16 cellular contexts compared by ENCODE assay signal in the genomic region with DNA sequence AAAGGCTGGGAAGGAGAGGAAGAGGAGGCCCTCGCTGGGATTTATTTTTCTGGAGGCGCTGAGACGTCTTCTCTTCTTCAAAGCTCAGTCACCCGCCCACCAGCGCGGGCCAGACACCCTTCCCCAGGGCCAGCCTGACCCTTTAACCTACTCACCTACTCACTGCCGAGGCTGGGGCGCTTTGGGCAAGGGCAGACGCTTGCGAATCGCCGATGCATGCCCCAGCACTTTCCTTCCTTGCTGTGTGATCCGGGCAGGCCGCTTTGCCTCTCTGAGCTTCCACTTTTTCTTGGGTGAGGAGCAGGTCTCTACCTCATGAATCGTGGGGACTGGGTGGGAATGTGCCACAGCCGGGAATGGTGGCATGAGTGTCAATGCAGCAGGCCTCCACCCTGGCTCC. TPM values are rescaled to one million over a fixed set of nuclear protein-coding genes. Genes with fewer than 3 reads are reported as not detected.
DNase-seq lines count a peak whose midpoint lies in the region; FAIRE-seq and TF ChIP-seq lines count a peak whose summit lies in the region.
"Had no signal": no experiment of that assay in that cellular context is flagged by ENCODE, and none has a peak within 500 bp of the region (broad histone marks: within the 10 kb centered on the region; RNA-seq: fewer than 3 reads in every experiment).

No MANE protein-coding gene starts in this region.

- H3K4me3 ChIP-seq in endodermal cell (ENCODE audit: low read length) (no peak overlapping the region), sigmoid colon (no peak overlapping the region)
- H3K4me3 ChIP-seq: GM12878, MG63 had no signal

- H3K27me3 Mint-ChIP-seq in activated naive CD8-positive, alpha-beta T cell, result no peaks in the 10 kb centered on the region
- no peaks in the 10 kb centered on the region for H3K27me3 Mint-ChIP-seq in activated naive CD8-positive, alpha-beta T cell treated with anti-CD3 and anti-CD28 coated beads for 36 hours
- no peaks in the 10 kb centered on the region for H3K27me3 Mint-ChIP-seq in endodermal cell (ENCODE audit: insufficient read depth)
- H3K27me3 Mint-ChIP-seq: CD4-positive, CD25-positive, alpha-beta regulatory T cell had no signal

- POLR2A ChIA-PET in RWPE1 (lab: Yijun Ruan, JAX; ENCODE audit: low non-redundant PET), result no interaction called here

- no peak for TF ChIP-seq EP300 in sigmoid colon (IDR thresholded peaks at IDR 0.05)

- H3K4me3 Mint-ChIP-seq in activated naive CD8-positive, alpha-beta T cell, result no peak overlapping the region
- H3K4me3 Mint-ChIP-seq in activated naive CD8-positive, alpha-beta T cell treated with anti-CD3 and anti-CD28 coated beads for 36 hours, result no peak overlapping the region
- no peak overlapping the region for H3K4me3 Mint-ChIP-seq in endodermal cell
- H3K4me3 Mint-ChIP-seq: CD4-positive, CD25-positive, alpha-beta regulatory T cell had no signal

- WGBS in endodermal cell (ENCODE audit: insufficient coverage in 1 of 2, insufficient read length in 1 of 2), 2 experiments, result 90 to 93% methylated on average over 6 to 16 of the region's 16 CpGs
- WGBS in sigmoid colon, 2 donors, result 86 to 90% methylated on average over 16 of the region's 16 CpGs

- H3K36me3 Mint-ChIP-seq in activated naive CD8-positive, alpha-beta T cell, result no peaks in the 10 kb centered on the region
- H3K36me3 Mint-ChIP-seq in activated naive CD8-positive, alpha-beta T cell treated with anti-CD3 and anti-CD28 coated beads for 36 hours, result no peaks in the 10 kb centered on the region
- peaks cover 7% of the 10 kb centered on the region for H3K36me3 Mint-ChIP-seq in endodermal cell (ENCODE audit: low read depth)
- H3K36me3 Mint-ChIP-seq: CD4-positive, CD25-positive, alpha-beta regulatory T cell had no signal

- H3K9me3 ChIP-seq in endodermal cell (ENCODE audit: control insufficient read depth, low read length) (no peaks in the 10 kb centered on the region), sigmoid colon (no peaks in the 10 kb centered on the region)
- H3K9me3 ChIP-seq: MG63 had no signal

- intact Hi-C loops in sigmoid colon (cut with DNase I), result no loop called here

- no peak for TF ChIP-seq CTCF in RWPE1 (conservative IDR thresholded peaks at IDR 0.05; ENCODE audit: low read depth)
- TF ChIP-seq CTCF in endodermal cell (conservative IDR thresholded peaks at IDR 0.05), result no peak
- no peak for TF ChIP-seq CTCF in sigmoid colon (IDR thresholded peaks at IDR 0.05)

- H3K27ac ChIP-seq in RWPE1, result peak overlapping the region; percentile 88
- peak overlapping the region; percentile 49 for H3K27ac ChIP-seq in endodermal cell (ENCODE audit: low read depth, low read length)
- H3K27ac ChIP-seq in sigmoid colon, result peak overlapping the region in 3 of 4 donors; percentile 41 to 74 (median 61)

- no peak overlapping the region for H3K9ac ChIP-seq in endodermal cell (ENCODE audit: extremely low read depth, low read length, poor library complexity, severe bottlenecking)

- CTCF ChIA-PET in RWPE1 (lab: Yijun Ruan, JAX), result interaction anchor here (0.6 kb wide), 2 partner anchors 25 to 782 kb away, joined by 3 to 4 read pairs; a partner anchor contains a TSS

- H3K36me3 ChIP-seq in endodermal cell (ENCODE audit: control insufficient read depth, insufficient read depth, low read length) (peaks cover 9% of the 10 kb centered on the region), sigmoid colon (peaks cover 0 to 9% (median 0%) of the 10 kb centered on the region in 4 donors)
- H3K36me3 ChIP-seq: MG63 had no signal

- H3K27me3 ChIP-seq in endodermal cell (ENCODE audit: control insufficient read depth, insufficient read depth, low read length, poor library complexity, severe bottlenecking), result no peaks in the 10 kb centered on the region
- no peaks in the 10 kb centered on the region for H3K27me3 ChIP-seq in sigmoid colon
- H3K27me3 ChIP-seq: MG63 had no signal

- no peak for TF ChIP-seq POLR2A in sigmoid colon (IDR thresholded peaks at IDR 0.05)
- no peak for TF ChIP-seq POLR2A in H54 (IDR thresholded peaks at IDR 0.05; ENCODE audit: low read depth, low read length)

- DNase-seq in activated naive CD8-positive, alpha-beta T cell treated with anti-CD3 and anti-CD28 coated beads for 36 hours, result no peak
- DNase-seq in RWPE1 (ENCODE audit: low spot score) (no peak), endodermal cell (no peak), sigmoid colon (no peak), NOMO-1 treated with dmso at 0.1 percent for 144 hours (lab: John Stamatoyannopoulos, UW; ENCODE audit: unreplicated experiment) (no peak), H54 (ENCODE audit: insufficient read length, low spot score) (no peak)
- no peak for DNase-seq in effector CD8-positive, alpha-beta T cell (lab: John Stamatoyannopoulos, UW)
- DNase-seq: CD4-positive, CD25-positive, alpha-beta regulatory T cell; HCEC 1CT; KG1; MG63; NCI-H1105; PC-3 had no signal

- H3K4me1 Mint-ChIP-seq in activated naive CD8-positive, alpha-beta T cell (ENCODE audit: low read depth), result peaks cover 1% of the 10 kb centered on the region
- peaks cover 5% of the 10 kb centered on the region for H3K4me1 Mint-ChIP-seq in activated naive CD8-positive, alpha-beta T cell treated with anti-CD3 and anti-CD28 coated beads for 36 hours
- H3K4me1 Mint-ChIP-seq in endodermal cell, result no peaks in the 10 kb centered on the region
- H3K4me1 Mint-ChIP-seq: CD4-positive, CD25-positive, alpha-beta regulatory T cell had no signal

- H3K27ac Mint-ChIP-seq in activated naive CD8-positive, alpha-beta T cell, result peak overlapping the region; percentile 50
- no peak overlapping the region for H3K27ac Mint-ChIP-seq in activated naive CD8-positive, alpha-beta T cell treated with anti-CD3 and anti-CD28 coated beads for 36 hours
- no peak overlapping the region for H3K27ac Mint-ChIP-seq in endodermal cell
- H3K27ac Mint-ChIP-seq: CD4-positive, CD25-positive, alpha-beta regulatory T cell had no signal

- no peak for FAIRE-seq in H54 (lab: Jason Lieb, UNC)
- FAIRE-seq: GM12878, GM18507 had no signal

- no peaks in the 10 kb centered on the region for H3K9me3 Mint-ChIP-seq in activated naive CD8-positive, alpha-beta T cell (ENCODE audit: low read depth)
- no peaks in the 10 kb centered on the region for H3K9me3 Mint-ChIP-seq in activated naive CD8-positive, alpha-beta T cell treated with anti-CD3 and anti-CD28 coated beads for 36 hours
- H3K9me3 Mint-ChIP-seq in endodermal cell, result no peaks in the 10 kb centered on the region
- H3K9me3 Mint-ChIP-seq: CD4-positive, CD25-positive, alpha-beta regulatory T cell had no signal

- H3K4me1 ChIP-seq in endodermal cell (ENCODE audit: control insufficient read depth, insufficient read depth, low read length) (no peaks in the 10 kb centered on the region), sigmoid colon (peaks cover 0 to 64% (median 43%) of the 10 kb centered on the region in 4 donors)

RNA-seq across cellular contexts. Expression of a gene that starts 25.1 kb away (rescaled TPM):
- total RNA-seq in activated naive CD8-positive, alpha-beta T cell treated with anti-CD3 and anti-CD28 coated beads for 36 hours, result 10 to 100 TPM; 25.1 to 27.6 TPM
- total RNA-seq in endodermal cell (100 to 1,000 TPM; 108 to 128 TPM), sigmoid colon (10 to 100 TPM; 30.8 to 76.7 (median 47.3) TPM)
- polyA plus RNA-seq in endodermal cell (2013, experiment 1 of 2), result 55.0 TPM
- polyA plus RNA-seq in endodermal cell (2013, experiment 2 of 2), result 54.2 TPM
- polyA plus RNA-seq in sigmoid colon, result 10 to 100 TPM; 12.0 to 49.5 (median 19.4) TPM

RNA-seq across cellular contexts. Expression of a gene that starts 50.5 kb away (rescaled TPM):
- 10 to 100 TPM; 71.5 to 74.1 TPM for total RNA-seq in activated naive CD8-positive, alpha-beta T cell treated with anti-CD3 and anti-CD28 coated beads for 36 hours
- total RNA-seq in endodermal cell (10 to 100 TPM; 32.8 to 42.3 TPM), sigmoid colon (under 1 TPM in 3 of 4 donors, not detected in 1; 0.16 to 0.54 (median 0.36) TPM)
- polyA plus RNA-seq in endodermal cell (2013, experiment 1 of 2), result 31.2 TPM
- 30.9 TPM for polyA plus RNA-seq in endodermal cell (2013, experiment 2 of 2)
- polyA plus RNA-seq in sigmoid colon, result 1 to 10 TPM; 1.8 to 9.6 (median 5.3) TPM

Comparison
In these comparisons a context has a peak if more than half of its experiments do, and no peak if none do; other contexts are left out.
1. RNA of a gene that starts 50.5 kb away (total RNA-seq): 71.5 to 74.1 TPM in activated naive CD8-positive, alpha-beta T cell treated with anti-CD3 and anti-CD28 coated beads for 36 hours and 32.8 to 42.3 TPM in endodermal cell; 0.16 to 0.54 TPM in sigmoid colon; every median in the first group is over 10 times any median in the second.
2. Peak in every context shown above with its lines, with median percentiles within 50 percentile points of each other: H3K27ac ChIP-seq.